1 cellular context compared by ENCODE assay signal in genomic region chr1:214050513-214051401, GRCh38.
A peak's percentile ranks its signal among the peaks of the same experiment; 100 is the strongest.
TF ChIP-seq lines count a peak whose summit lies in the region.

No MANE protein-coding gene starts in this region.

TF ChIP-seq in HepG2, 621 proteins besides CTCF, POLR2A, EP300 and RAD21 (continued from another document and continues in another):
- TF ChIP-seq, protein P1, sequence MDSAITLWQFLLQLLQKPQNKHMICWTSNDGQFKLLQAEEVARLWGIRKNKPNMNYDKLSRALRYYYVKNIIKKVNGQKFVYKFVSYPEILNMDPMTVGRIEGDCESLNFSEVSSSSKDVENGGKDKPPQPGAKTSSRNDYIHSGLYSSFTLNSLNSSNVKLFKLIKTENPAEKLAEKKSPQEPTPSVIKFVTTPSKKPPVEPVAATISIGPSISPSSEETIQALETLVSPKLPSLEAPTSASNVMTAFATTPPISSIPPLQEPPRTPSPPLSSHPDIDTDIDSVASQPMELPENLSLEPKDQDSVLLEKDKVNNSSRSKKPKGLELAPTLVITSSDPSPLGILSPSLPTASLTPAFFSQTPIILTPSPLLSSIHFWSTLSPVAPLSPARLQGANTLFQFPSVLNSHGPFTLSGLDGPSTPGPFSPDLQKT (CRISPR knock-in tag; IDR thresholded peaks at IDR 0.05; ENCODE audit: borderline replicate concordance) = no peak
- TF ChIP-seq ZFX (CRISPR knock-in tag; IDR thresholded peaks at IDR 0.05; ENCODE audit: low read depth) (peak; percentile 46; the same call in 1 of the 2 replicates), ZNF180 (CRISPR knock-in tag; IDR thresholded peaks at IDR 0.05; ENCODE audit: borderline replicate concordance, low read depth) (no peak), ZNF276 (CRISPR knock-in tag; IDR thresholded peaks at IDR 0.05; ENCODE audit: low read depth) (peak; percentile 83; the same call in 1 of the 2 replicates), ZKSCAN5 (CRISPR knock-in tag; IDR thresholded peaks at IDR 0.05) (no peak), ZNF30 (CRISPR knock-in tag; IDR thresholded peaks at IDR 0.05) (no peak), ZNF138 (CRISPR knock-in tag; IDR thresholded peaks at IDR 0.05; ENCODE audit: low read depth) (no peak), ISL2 (CRISPR knock-in tag; IDR thresholded peaks at IDR 0.05) (peak; percentile 98), ZNF18 (CRISPR knock-in tag; IDR thresholded peaks at IDR 0.05; ENCODE audit: insufficient replicate concordance) (no peak), ZNF337 (CRISPR knock-in tag; IDR thresholded peaks at IDR 0.05; ENCODE audit: borderline replicate concordance, low read depth) (0 out of 2 replicates have a peak, but pooled peaks have one; percentile 62), THAP11 (CRISPR knock-in tag; IDR thresholded peaks at IDR 0.05) (peak; percentile 70; the same call in 1 of the 2 replicates), ZNF703 (CRISPR knock-in tag; IDR thresholded peaks at IDR 0.05; ENCODE audit: borderline replicate concordance) (peak; percentile 50; the same call in 1 of the 2 replicates), RFXAP (CRISPR knock-in tag; IDR thresholded peaks at IDR 0.05; ENCODE audit: borderline replicate concordance) (peak; percentile 89), ZNF142 (CRISPR knock-in tag; IDR thresholded peaks at IDR 0.05) (0 out of 2 replicates have a peak, but pooled peaks have one; percentile 64), RELA (CRISPR knock-in tag; IDR thresholded peaks at IDR 0.05) (peak; percentile 70; the same call in 1 of the 2 replicates), ZFP36L1 (CRISPR knock-in tag; IDR thresholded peaks at IDR 0.05) (no peak), ZNF614 (CRISPR knock-in tag; IDR thresholded peaks at IDR 0.05; ENCODE audit: borderline replicate concordance) (peak; percentile 85), ZNF589 (CRISPR knock-in tag; conservative IDR thresholded peaks at IDR 0.05) (no peak; the same call in 1 of the 2 replicates), CREB1 (IDR thresholded peaks at IDR 0.05) (no peak), CREB1 (CRISPR knock-in tag; IDR thresholded peaks at IDR 0.05) (peak; percentile 75), YEATS2 (CRISPR knock-in tag; IDR thresholded peaks at IDR 0.05; ENCODE audit: borderline replicate concordance) (no peak), ZSCAN31 (CRISPR knock-in tag; IDR thresholded peaks at IDR 0.05; ENCODE audit: low read depth) (peak; percentile 87), PCBP1 (IDR thresholded peaks at IDR 0.05; ENCODE audit: borderline replicate concordance, low read depth, low read length) (no peak), ZNF235 (CRISPR knock-in tag; IDR thresholded peaks at IDR 0.05; ENCODE audit: borderline replicate concordance) (no peak), KLF12 (CRISPR knock-in tag; IDR thresholded peaks at IDR 0.05; ENCODE audit: borderline replicate concordance) (peak; percentile 93; the same call in 1 of the 2 replicates), ZNF292 (CRISPR knock-in tag; IDR thresholded peaks at IDR 0.05; ENCODE audit: borderline replicate concordance, low read depth) (peak; percentile 84; the same call in 1 of the 2 replicates), ZBED4 (CRISPR knock-in tag; IDR thresholded peaks at IDR 0.05; ENCODE audit: borderline replicate concordance) (peak; percentile 92), ZNF883 (CRISPR knock-in tag; IDR thresholded peaks at IDR 0.05; ENCODE audit: not compliant biosample characterization) (no peak), TBX2 (CRISPR knock-in tag; IDR thresholded peaks at IDR 0.05; ENCODE audit: borderline replicate concordance) (peak; percentile 97), NCOA1 (CRISPR knock-in tag; IDR thresholded peaks at IDR 0.05) (peak; percentile 97), ELF3 (CRISPR knock-in tag; IDR thresholded peaks at IDR 0.05) (peak; percentile 79), PTBP1 (IDR thresholded peaks at IDR 0.05; ENCODE audit: low read depth, low read length, poor library complexity, severe bottlenecking) (no peak), ZBTB7A (CRISPR knock-in tag; IDR thresholded peaks at IDR 0.05) (peak; percentile 48; the same call in 1 of the 2 replicates), ZNF577 (CRISPR knock-in tag; IDR thresholded peaks at IDR 0.05; ENCODE audit: borderline replicate concordance, low read depth) (no peak)
- TF ChIP-seq, protein P2, sequence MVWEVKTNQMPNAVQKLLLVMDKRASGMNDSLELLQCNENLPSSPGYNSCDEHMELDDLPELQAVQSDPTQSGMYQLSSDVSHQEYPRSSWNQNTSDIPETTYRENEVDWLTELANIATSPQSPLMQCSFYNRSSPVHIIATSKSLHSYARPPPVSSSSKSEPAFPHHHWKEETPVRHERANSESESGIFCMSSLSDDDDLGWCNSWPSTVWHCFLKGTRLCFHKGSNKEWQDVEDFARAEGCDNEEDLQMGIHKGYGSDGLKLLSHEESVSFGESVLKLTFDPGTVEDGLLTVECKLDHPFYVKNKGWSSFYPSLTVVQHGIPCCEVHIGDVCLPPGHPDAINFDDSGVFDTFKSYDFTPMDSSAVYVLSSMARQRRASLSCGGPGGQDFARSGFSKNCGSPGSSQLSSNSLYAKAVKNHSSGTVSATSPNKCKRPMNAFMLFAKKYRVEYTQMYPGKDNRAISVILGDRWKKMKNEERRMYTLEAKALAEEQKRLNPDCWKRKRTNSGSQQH (CRISPR knock-in tag; IDR thresholded peaks at IDR 0.05; ENCODE audit: low read depth) = peak; percentile 59; the same call in 1 of the 2 replicates
- TF ChIP-seq, protein P3, sequence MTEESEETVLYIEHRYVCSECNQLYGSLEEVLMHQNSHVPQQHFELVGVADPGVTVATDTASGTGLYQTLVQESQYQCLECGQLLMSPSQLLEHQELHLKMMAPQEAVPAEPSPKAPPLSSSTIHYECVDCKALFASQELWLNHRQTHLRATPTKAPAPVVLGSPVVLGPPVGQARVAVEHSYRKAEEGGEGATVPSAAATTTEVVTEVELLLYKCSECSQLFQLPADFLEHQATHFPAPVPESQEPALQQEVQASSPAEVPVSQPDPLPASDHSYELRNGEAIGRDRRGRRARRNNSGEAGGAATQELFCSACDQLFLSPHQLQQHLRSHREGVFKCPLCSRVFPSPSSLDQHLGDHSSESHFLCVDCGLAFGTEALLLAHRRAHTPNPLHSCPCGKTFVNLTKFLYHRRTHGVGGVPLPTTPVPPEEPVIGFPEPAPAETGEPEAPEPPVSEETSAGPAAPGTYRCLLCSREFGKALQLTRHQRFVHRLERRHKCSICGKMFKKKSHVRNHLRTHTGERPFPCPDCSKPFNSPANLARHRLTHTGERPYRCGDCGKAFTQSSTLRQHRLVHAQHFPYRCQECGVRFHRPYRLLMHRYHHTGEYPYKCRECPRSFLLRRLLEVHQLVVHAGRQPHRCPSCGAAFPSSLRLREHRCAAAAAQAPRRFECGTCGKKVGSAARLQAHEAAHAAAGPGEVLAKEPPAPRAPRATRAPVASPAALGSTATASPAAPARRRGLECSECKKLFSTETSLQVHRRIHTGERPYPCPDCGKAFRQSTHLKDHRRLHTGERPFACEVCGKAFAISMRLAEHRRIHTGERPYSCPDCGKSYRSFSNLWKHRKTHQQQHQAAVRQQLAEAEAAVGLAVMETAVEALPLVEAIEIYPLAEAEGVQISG (CRISPR knock-in tag; IDR thresholded peaks at IDR 0.05) = peak; percentile 79
- TF ChIP-seq, protein P4, sequence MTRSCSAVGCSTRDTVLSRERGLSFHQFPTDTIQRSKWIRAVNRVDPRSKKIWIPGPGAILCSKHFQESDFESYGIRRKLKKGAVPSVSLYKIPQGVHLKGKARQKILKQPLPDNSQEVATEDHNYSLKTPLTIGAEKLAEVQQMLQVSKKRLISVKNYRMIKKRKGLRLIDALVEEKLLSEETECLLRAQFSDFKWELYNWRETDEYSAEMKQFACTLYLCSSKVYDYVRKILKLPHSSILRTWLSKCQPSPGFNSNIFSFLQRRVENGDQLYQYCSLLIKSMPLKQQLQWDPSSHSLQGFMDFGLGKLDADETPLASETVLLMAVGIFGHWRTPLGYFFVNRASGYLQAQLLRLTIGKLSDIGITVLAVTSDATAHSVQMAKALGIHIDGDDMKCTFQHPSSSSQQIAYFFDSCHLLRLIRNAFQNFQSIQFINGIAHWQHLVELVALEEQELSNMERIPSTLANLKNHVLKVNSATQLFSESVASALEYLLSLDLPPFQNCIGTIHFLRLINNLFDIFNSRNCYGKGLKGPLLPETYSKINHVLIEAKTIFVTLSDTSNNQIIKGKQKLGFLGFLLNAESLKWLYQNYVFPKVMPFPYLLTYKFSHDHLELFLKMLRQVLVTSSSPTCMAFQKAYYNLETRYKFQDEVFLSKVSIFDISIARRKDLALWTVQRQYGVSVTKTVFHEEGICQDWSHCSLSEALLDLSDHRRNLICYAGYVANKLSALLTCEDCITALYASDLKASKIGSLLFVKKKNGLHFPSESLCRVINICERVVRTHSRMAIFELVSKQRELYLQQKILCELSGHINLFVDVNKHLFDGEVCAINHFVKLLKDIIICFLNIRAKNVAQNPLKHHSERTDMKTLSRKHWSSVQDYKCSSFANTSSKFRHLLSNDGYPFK (CRISPR knock-in tag; IDR thresholded peaks at IDR 0.05; ENCODE audit: borderline replicate concordance) = no peak
